In genomic region chr10:71214641-71215160, GRCh38 we compare ENCODE assay signal across 11 cellular contexts. TPM values are rescaled to one million over a fixed set of nuclear protein-coding genes. Genes with fewer than 3 reads are reported as not detected.
DNase-seq lines count a peak whose midpoint lies in the region; ATAC-seq and TF ChIP-seq lines count a peak whose summit lies in the region.
"Had no signal": no experiment of that assay in that cellular context is flagged by ENCODE, and none has a peak within 500 bp of the region (broad histone marks: within the 10 kb centered on the region; RNA-seq: fewer than 3 reads in every experiment).

No MANE protein-coding gene starts in this region.

- no peak overlapping the region for H3K4ac ChIP-seq in neuronal stem cell (ENCODE audit: low read length)

- no peak overlapping the region for H3K23ac ChIP-seq in neuronal stem cell (ENCODE audit: low read depth, low read length, poor library complexity)

- peak overlapping the region; percentile 59 for H2AK5ac ChIP-seq in neuronal stem cell (ENCODE audit: low read depth, low read length)

- H2BK120ac ChIP-seq in neuronal stem cell (ENCODE audit: low read depth, low read length) = no peak overlapping the region

- TF ChIP-seq CTCF in BE2C (IDR thresholded peaks at IDR 0.05; ENCODE audit: low read depth, low read length) = no peak
- TF ChIP-seq CTCF in fibroblast of pulmonary artery (IDR thresholded peaks at IDR 0.05; ENCODE audit: low read length, missing control alignments) = no peak

- no peaks in the 10 kb centered on the region for H3K27me3 ChIP-seq in BE2C
- peaks cover 49% of the 10 kb centered on the region for H3K27me3 ChIP-seq in HUES64 (ENCODE audit: insufficient read depth, low read length)
- H3K27me3 ChIP-seq in neuronal stem cell (ENCODE audit: control insufficient read depth in 3 of 3, insufficient read depth in 3 of 3, low read depth in 1 of 3, low read length in 3 of 3) = peaks cover 0 to 90% (median 32%) of the 10 kb centered on the region in 3 experiments

- H3K9ac ChIP-seq in HUES64 (ENCODE audit: low read depth, low read length) (no peak overlapping the region), neuronal stem cell (ENCODE audit: low read depth, low read length, poor library complexity) (no peak overlapping the region)

- H2AFZ ChIP-seq in neuronal stem cell (ENCODE audit: low read length) = no peak overlapping the region

- H3K9me3 ChIP-seq in BE2C (no peaks in the 10 kb centered on the region), HUES64 (ENCODE audit: insufficient read depth, low read depth, low read length) (no peaks in the 10 kb centered on the region), neuronal stem cell (replicated peaks in 1 of 2; ENCODE audit: control insufficient read depth in 2 of 2, insufficient read depth in 1 of 2, low read depth in 1 of 2, low read length in 2 of 2) (no peaks in the 10 kb centered on the region)

- H2BK12ac ChIP-seq in neuronal stem cell (ENCODE audit: low read length) = no peak overlapping the region

- H4K8ac ChIP-seq in neuronal stem cell (ENCODE audit: low read depth, low read length) = no peak overlapping the region

- H3K4me1 ChIP-seq in BE2C = peaks cover 24% of the 10 kb centered on the region
- peaks cover 49% of the 10 kb centered on the region for H3K4me1 ChIP-seq in HUES64 (ENCODE audit: insufficient read depth, low read length)
- peaks cover 15 to 33% of the 10 kb centered on the region in 2 donors for H3K4me1 ChIP-seq in neuronal stem cell (ENCODE audit: control insufficient read depth in 2 of 2, insufficient read depth in 1 of 2, low read depth in 1 of 2, low read length in 2 of 2)

- H3K79me1 ChIP-seq in neuronal stem cell (ENCODE audit: low read depth, low read length) = no peaks in the 10 kb centered on the region

- no peak overlapping the region for H4K91ac ChIP-seq in neuronal stem cell (ENCODE audit: low read depth, low read length, poor library complexity)

- H3K36me3 ChIP-seq in BE2C (peaks cover 52% of the 10 kb centered on the region), HUES64 (ENCODE audit: insufficient read depth, low read length) (no peaks in the 10 kb centered on the region), neuronal stem cell (replicated peaks in 1 of 2; ENCODE audit: control insufficient read depth in 2 of 2, insufficient read depth in 2 of 2, low read length in 2 of 2) (no peaks in the 10 kb centered on the region)

- 60% methylated on average over 6 of the region's 6 CpGs for WGBS in HUES64
- WGBS in neuronal stem cell (ENCODE audit: extremely low coverage in 2 of 2, insufficient read length in 2 of 2, insufficient replicate concordance in 1 of 2), 2 donors = no CpG with 5 or more reads among the region's 6 CpGs

- H2BK5ac ChIP-seq in neuronal stem cell (ENCODE audit: low read length) = no peak overlapping the region

- no peak overlapping the region for H3K4me2 ChIP-seq in neuronal stem cell (ENCODE audit: insufficient read depth, low read length, poor library complexity, severe bottlenecking)

- DNase-seq in BE2C = peak; percentile 19
- DNase-seq in fibroblast of pulmonary artery (ENCODE audit: low read depth) = no peak
- DNase-seq in neuronal stem cell (ENCODE audit: low spot score) = no peak
- DNase-seq in Ammon's horn (ENCODE audit: low spot score) = no peak
- DNase-seq in RPMI8226 = no peak
- DNase-seq in NCI-H774 (lab: John Stamatoyannopoulos, UW) = no peak
- DNase-seq: CD4-positive, CD25-positive, alpha-beta regulatory T cell; NCI-H1694 treated with DMSO at 0.1 percent for 48 hours; T1000 had no signal

- ATAC-seq in GM21528 (IDR thresholded peaks at IDR 0.05; ENCODE audit: low FRiP score, unreplicated experiment) = no peak

- H3K18ac ChIP-seq in neuronal stem cell (ENCODE audit: low read length) = no peak overlapping the region

- no peak overlapping the region for H2BK15ac ChIP-seq in neuronal stem cell (ENCODE audit: low read length)

- peak overlapping the region; percentile 97 for H3K4me3 ChIP-seq in BE2C (ENCODE audit: low read depth, low read length)
- peak overlapping the region; percentile 81 for H3K4me3 ChIP-seq in HUES64 (ENCODE audit: low read length)
- H3K4me3 ChIP-seq in fibroblast of pulmonary artery (replicated peaks; ENCODE audit: low read depth, low read length) = peak overlapping the region; percentile 97
- H3K4me3 ChIP-seq in neuronal stem cell (ENCODE audit: low read length in 2 of 2) = no peak overlapping the region

- no peak overlapping the region for H3K14ac ChIP-seq in neuronal stem cell (ENCODE audit: low read length)

- H3K27ac ChIP-seq in HUES64 (ENCODE audit: low read depth, low read length) (no peak overlapping the region), neuronal stem cell (replicated peaks; ENCODE audit: low read length) (no peak overlapping the region)

RNA-seq across cellular contexts. Expression of gene UNC5B, which starts 2.3 kb away (rescaled TPM):
- polyA plus RNA-seq in BE2C (2012; ENCODE audit: insufficient read depth, insufficient read length, low read depth) = 181 TPM
- polyA plus RNA-seq in HUES64 (2013, experiment 1 of 2) = 14.5 TPM
- polyA plus RNA-seq in HUES64 (2013, experiment 2 of 2) = 13.3 TPM
- 2.8 TPM for polyA plus RNA-seq in neuronal stem cell (2013, experiment 1 of 2)
- polyA plus RNA-seq in neuronal stem cell (2013, experiment 2 of 2) = 2.8 TPM
- polyA plus RNA-seq: CD4-positive, CD25-positive, alpha-beta regulatory T cell had no signal

Comparison
In these comparisons a context has a peak if more than half of its experiments do, and no peak if none do; other contexts are left out.
1. H3K4me3 ChIP-seq: peak in BE2C (single experiment), HUES64 (single experiment) and fibroblast of pulmonary artery (single experiment); none in neuronal stem cell (0 of 2).